8 cellular contexts compared by ENCODE assay signal in genomic region chr5:68217476-68217984, GRCh38. TPM values are rescaled to one million over a fixed set of nuclear protein-coding genes. Genes with fewer than 3 reads are reported as not detected.
DNase-seq lines count a peak whose midpoint lies in the region; ATAC-seq and TF ChIP-seq lines count a peak whose summit lies in the region.

No MANE protein-coding gene starts in this region.

- H3K9me3 ChIP-seq in Caco-2: peaks cover 4% of the 10 kb centered on the region; the same call in 1 of the 2 replicates
- H3K9me3 ChIP-seq in OCI-LY3 (ENCODE audit: insufficient read depth, low read length): no peaks in the 10 kb centered on the region
- no peaks in the 10 kb centered on the region for H3K9me3 ChIP-seq in effector memory CD4-positive, alpha-beta T cell (ENCODE audit: control insufficient read depth, low read length)
- H3K9me3 ChIP-seq in ovary: no peaks in the 10 kb centered on the region

- H3K27me3 Mint-ChIP-seq in Caco-2 (ENCODE audit: insufficient read depth, unreplicated experiment): no peaks in the 10 kb centered on the region

- no TSS peak for BruUV-seq in Caco-2 (replicated peaks; lab: Mats Ljungman, UMichigan)

- DNase-seq in Caco-2 (no peak), ovary (peak in 2 of 5 donors; percentile 40 to 44), NCI-H2171 treated with DMSO at 0.1 percent for 48 hours (lab: John Stamatoyannopoulos, UW) (no peak), cerebellum (ENCODE audit: low spot score) (no peak)
- no peak for DNase-seq in effector memory CD4-positive, alpha-beta T cell

- POLR2A ChIA-PET in Caco-2 (lab: Charles Lee): no interaction called here

- peaks cover 33% of the 10 kb centered on the region for H4K20me1 ChIP-seq in OCI-LY3 (ENCODE audit: insufficient read depth, low read length)

- H3K4me1 ChIP-seq in Caco-2 (peaks cover 25% of the 10 kb centered on the region), OCI-LY3 (ENCODE audit: low read length) (peaks cover 8% of the 10 kb centered on the region), ovary (ENCODE audit: insufficient read depth) (peaks cover 4% of the 10 kb centered on the region)
- peaks cover 17% of the 10 kb centered on the region for H3K4me1 ChIP-seq in effector memory CD4-positive, alpha-beta T cell (ENCODE audit: control insufficient read depth, insufficient read depth, low read length, poor library complexity, severe bottlenecking)

- H3K27me3 ChIP-seq in Caco-2 (replicated peaks; ENCODE audit: control insufficient read depth, insufficient read depth, low read length) (no peaks in the 10 kb centered on the region), OCI-LY3 (ENCODE audit: low read depth, low read length) (no peaks in the 10 kb centered on the region), ovary (no peaks in the 10 kb centered on the region)
- H3K27me3 ChIP-seq in effector memory CD4-positive, alpha-beta T cell (replicated peaks; ENCODE audit: control insufficient read depth, insufficient read depth, low read length, poor library complexity, severe bottlenecking): no peaks in the 10 kb centered on the region

- intact Hi-C loops in Caco-2 (cut with micrococcal nuclease; ENCODE audit: unreplicated experiment): no loop called here
- intact Hi-C loops in ovary (cut with DNase I): loop anchor here in 3 of 4 donors (5.0 to 10.0 kb wide), 3 partner anchors 35 to 973 kb away; no protein-coding TSS in a partner anchor

- no peak for TF ChIP-seq EP300 in ovary (IDR thresholded peaks at IDR 0.05)

- no peak for ATAC-seq in GM21390 (IDR thresholded peaks at IDR 0.05; ENCODE audit: unreplicated experiment)
- ATAC-seq in GM21447 (IDR thresholded peaks at IDR 0.05; ENCODE audit: unreplicated experiment): no peak

- H3K27ac Mint-ChIP-seq in Caco-2 (ENCODE audit: unreplicated experiment): peak overlapping the region; percentile 74

- peaks cover 23% of the 10 kb centered on the region for H3K36me3 Mint-ChIP-seq in Caco-2 (ENCODE audit: insufficient read depth, unreplicated experiment)

- no peaks in the 10 kb centered on the region for H3K9me3 Mint-ChIP-seq in Caco-2 (ENCODE audit: unreplicated experiment)

- H3K27ac ChIP-seq in OCI-LY3 (ENCODE audit: low read length) (no peak overlapping the region), ovary (peak overlapping the region in 1 of 2 donors; percentile 0)
- H3K27ac ChIP-seq in effector memory CD4-positive, alpha-beta T cell (ENCODE audit: insufficient read depth, low read length, poor library complexity, severe bottlenecking): no peak overlapping the region

- no peak for TF ChIP-seq CTCF in Caco-2 (IDR thresholded peaks at IDR 0.05; ENCODE audit: insufficient read depth in 1 of 2, low read depth in 1 of 2, low read length in 1 of 2, severe bottlenecking in 1 of 2, unreplicated experiment in 1 of 2)
- TF ChIP-seq CTCF in OCI-LY3 (IDR thresholded peaks at IDR 0.05; ENCODE audit: low read depth, low read length): no peak
- no peak for TF ChIP-seq CTCF in ovary (IDR thresholded peaks at IDR 0.05)

- WGBS in ovary, 3 donors: 6 to 9% (median 6%) methylated on average over 6 of the region's 6 CpGs

- H3K36me3 ChIP-seq in Caco-2 (ENCODE audit: control insufficient read depth, insufficient read depth, low read length): no peaks in the 10 kb centered on the region; the same call in 1 of the 2 replicates
- peaks cover 12% of the 10 kb centered on the region for H3K36me3 ChIP-seq in OCI-LY3 (replicated peaks; ENCODE audit: low read depth, low read length)
- H3K36me3 ChIP-seq in effector memory CD4-positive, alpha-beta T cell (ENCODE audit: control insufficient read depth, insufficient read depth, low read length): peaks cover 8% of the 10 kb centered on the region
- H3K36me3 ChIP-seq in ovary: no peaks in the 10 kb centered on the region

- peak overlapping the region; percentile 92 for H3K4me3 Mint-ChIP-seq in Caco-2 (ENCODE audit: unreplicated experiment)

- no peak for TF ChIP-seq POLR2A in ovary (IDR thresholded peaks at IDR 0.05)

- H3K4me2 ChIP-seq in OCI-LY3 (ENCODE audit: low read length): peak overlapping the region; percentile 63

- peak overlapping the region; percentile 84 for H3K4me3 ChIP-seq in Caco-2 (ENCODE audit: low read depth, low read length)
- H3K4me3 ChIP-seq in OCI-LY3 (ENCODE audit: low read length): peak overlapping the region; percentile 97
- peak overlapping the region; percentile 95 for H3K4me3 ChIP-seq in effector memory CD4-positive, alpha-beta T cell (ENCODE audit: insufficient read depth, low read depth, low read length, poor library complexity, severe bottlenecking)
- H3K4me3 ChIP-seq in ovary: peak overlapping the region; percentile 98

- CTCF ChIA-PET in Caco-2 (lab: Charles Lee): no interaction called here

- H3K4me1 Mint-ChIP-seq in Caco-2 (ENCODE audit: low read depth, unreplicated experiment): peaks cover 39% of the 10 kb centered on the region

- H3K79me2 ChIP-seq in OCI-LY3 (ENCODE audit: low read length): peaks cover 57% of the 10 kb centered on the region

- peak overlapping the region; percentile 86; the same call in 1 of the 2 replicates for H3K9ac ChIP-seq in OCI-LY3 (ENCODE audit: low read length)

- no peak overlapping the region for H2AFZ ChIP-seq in OCI-LY3 (ENCODE audit: low read depth, low read length)

RNA-seq across cellular contexts. Expression of gene PIK3R1, which starts 2.0 kb away (rescaled TPM):
- 47.8 and 54.6 TPM in 2 replicates for total RNA-seq in Caco-2 (2022)
- total RNA-seq in ovary: 100 to 1,000 TPM in 3 of 7 donors, 10 to 100 TPM in 4; 59.5 to 206 (median 82.0) TPM
- polyA plus RNA-seq in ovary: 10 to 100 TPM; 25.2 to 78.2 TPM
- 88.2 TPM for total RNA-seq in cerebellum
